1 cellular context compared by ENCODE assay signal in the genomic region with DNA sequence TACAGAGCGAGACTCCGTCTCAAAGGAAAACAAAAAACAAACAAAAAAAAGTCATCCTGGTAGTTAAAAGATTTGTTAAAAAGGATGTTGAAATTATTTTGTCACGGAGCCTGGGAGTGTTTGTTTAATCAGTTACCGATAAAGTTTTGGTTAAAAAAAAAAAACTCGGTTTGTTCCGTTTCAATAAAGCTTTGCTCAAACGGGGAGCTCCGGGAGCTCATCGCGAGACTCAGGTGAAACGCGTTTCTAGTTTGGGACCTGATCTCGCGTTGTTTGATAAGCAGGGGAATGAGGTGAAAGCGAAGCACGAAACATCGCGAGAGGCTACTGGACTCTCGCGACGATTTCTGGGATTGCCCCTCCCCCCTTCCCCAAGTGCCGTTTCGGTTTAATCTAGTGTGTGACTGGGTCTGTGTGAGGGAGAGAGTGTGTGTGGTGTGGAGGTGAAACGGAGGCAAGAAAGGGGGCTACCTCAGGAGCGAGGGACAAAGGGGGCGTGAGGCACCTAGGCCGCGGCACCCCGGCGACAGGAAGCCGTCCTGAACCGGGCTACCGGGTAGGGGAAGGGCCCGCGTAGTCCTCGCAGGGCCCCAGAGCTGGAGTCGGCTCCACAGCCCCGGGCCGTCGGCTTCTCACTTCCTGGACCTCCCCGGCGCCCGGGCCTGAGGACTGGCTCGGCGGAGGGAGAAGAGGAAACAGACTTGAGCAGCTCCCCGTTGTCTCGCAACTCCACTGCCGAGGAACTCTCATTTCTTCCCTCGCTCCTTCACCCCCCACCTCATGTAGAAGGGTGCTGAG.
TF ChIP-seq lines count a peak whose summit lies in the region.

A gene (plus strand): TSS at position 374 of the 798 bp plus-strand sequence. CDS start 586 bp downstream, outside the sequence.

TF ChIP-seq in A549, 52 proteins besides CTCF, POLR2A, EP300 and RAD21 (continued from another document):
- TF ChIP-seq CEBPB (IDR thresholded peaks at IDR 0.05) (peak in 1 of 2 experiments; percentile 74; a peak in 1 of 4 replicates), KDM1A (IDR thresholded peaks at IDR 0.05; ENCODE audit: low read depth) (no peak), NFE2L2 (conservative IDR thresholded peaks at IDR 0.05; ENCODE audit: low read length) (no peak), SMC3 (IDR thresholded peaks at IDR 0.05) (no peak), MAFK (IDR thresholded peaks at IDR 0.05; ENCODE audit: partially characterized antibody) (no peak), MYC (IDR thresholded peaks at IDR 0.05; ENCODE audit: borderline replicate concordance, low read length) (peak; percentile 75; the same call in 1 of the 2 replicates), KDM5A (IDR thresholded peaks at IDR 0.05) (peak; percentile 56), NPAS2 (CRISPR knock-in tag; IDR thresholded peaks at IDR 0.05; ENCODE audit: borderline replicate concordance) (no peak), JUN (IDR thresholded peaks at IDR 0.05) (peak; percentile 90 to 94), TFCP2L1 (CRISPR knock-in tag; IDR thresholded peaks at IDR 0.05) (peak; percentile 96), HOXA7 (CRISPR knock-in tag; IDR thresholded peaks at IDR 0.05) (peak; percentile 90), ZSCAN20 (CRISPR knock-in tag; IDR thresholded peaks at IDR 0.05) (no peak), CBX2 (IDR thresholded peaks at IDR 0.05; ENCODE audit: borderline replicate concordance, low read depth) (no peak), FOXS1 (CRISPR knock-in tag; IDR thresholded peaks at IDR 0.05) (no peak), ZNF302 (CRISPR knock-in tag; IDR thresholded peaks at IDR 0.05) (no peak), RFX5 (IDR thresholded peaks at IDR 0.05) (no peak; the same call in 1 of the 2 replicates), EHF (CRISPR knock-in tag; IDR thresholded peaks at IDR 0.05) (no peak), NR3C1 (IDR thresholded peaks at IDR 0.05) (no peak), JUNB (IDR thresholded peaks at IDR 0.05) (no peak), HOXB5 (CRISPR knock-in tag; IDR thresholded peaks at IDR 0.05) (peak; percentile 61; the same call in 1 of the 2 replicates), RCOR1 (IDR thresholded peaks at IDR 0.05; ENCODE audit: low read depth, low read length) (no peak), FOSB (CRISPR knock-in tag; IDR thresholded peaks at IDR 0.05) (peak; percentile 95), GATA3 (IDR thresholded peaks at IDR 0.05; ENCODE audit: borderline replicate concordance) (peak; percentile 99), MAZ (IDR thresholded peaks at IDR 0.05; ENCODE audit: borderline replicate concordance, low read depth, low read length) (peak; percentile 31; the same call in 1 of the 2 replicates), TP53 (CRISPR knock-in tag; IDR thresholded peaks at IDR 0.05) (peak; percentile 97), HEYL (CRISPR knock-in tag; IDR thresholded peaks at IDR 0.05) (no peak), CHD2 (IDR thresholded peaks at IDR 0.05; ENCODE audit: low read length, partially characterized antibody) (peak; percentile 100)
- TF ChIP-seq, protein P1, sequence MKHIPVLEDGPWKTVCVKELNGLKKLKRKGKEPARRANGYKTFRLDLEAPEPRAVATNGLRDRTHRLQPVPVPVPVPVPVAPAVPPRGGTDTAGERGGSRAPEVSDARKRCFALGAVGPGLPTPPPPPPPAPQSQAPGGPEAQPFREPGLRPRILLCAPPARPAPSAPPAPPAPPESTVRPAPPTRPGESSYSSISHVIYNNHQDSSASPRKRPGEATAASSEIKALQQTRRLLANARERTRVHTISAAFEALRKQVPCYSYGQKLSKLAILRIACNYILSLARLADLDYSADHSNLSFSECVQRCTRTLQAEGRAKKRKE (CRISPR knock-in tag; IDR thresholded peaks at IDR 0.05; ENCODE audit: low read depth): no peak
- TF ChIP-seq, protein P2, sequence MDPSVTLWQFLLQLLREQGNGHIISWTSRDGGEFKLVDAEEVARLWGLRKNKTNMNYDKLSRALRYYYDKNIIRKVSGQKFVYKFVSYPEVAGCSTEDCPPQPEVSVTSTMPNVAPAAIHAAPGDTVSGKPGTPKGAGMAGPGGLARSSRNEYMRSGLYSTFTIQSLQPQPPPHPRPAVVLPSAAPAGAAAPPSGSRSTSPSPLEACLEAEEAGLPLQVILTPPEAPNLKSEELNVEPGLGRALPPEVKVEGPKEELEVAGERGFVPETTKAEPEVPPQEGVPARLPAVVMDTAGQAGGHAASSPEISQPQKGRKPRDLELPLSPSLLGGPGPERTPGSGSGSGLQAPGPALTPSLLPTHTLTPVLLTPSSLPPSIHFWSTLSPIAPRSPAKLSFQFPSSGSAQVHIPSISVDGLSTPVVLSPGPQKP (IDR thresholded peaks at IDR 0.05; ENCODE audit: low read depth, low read length): no peak
- TF ChIP-seq, protein P3, sequence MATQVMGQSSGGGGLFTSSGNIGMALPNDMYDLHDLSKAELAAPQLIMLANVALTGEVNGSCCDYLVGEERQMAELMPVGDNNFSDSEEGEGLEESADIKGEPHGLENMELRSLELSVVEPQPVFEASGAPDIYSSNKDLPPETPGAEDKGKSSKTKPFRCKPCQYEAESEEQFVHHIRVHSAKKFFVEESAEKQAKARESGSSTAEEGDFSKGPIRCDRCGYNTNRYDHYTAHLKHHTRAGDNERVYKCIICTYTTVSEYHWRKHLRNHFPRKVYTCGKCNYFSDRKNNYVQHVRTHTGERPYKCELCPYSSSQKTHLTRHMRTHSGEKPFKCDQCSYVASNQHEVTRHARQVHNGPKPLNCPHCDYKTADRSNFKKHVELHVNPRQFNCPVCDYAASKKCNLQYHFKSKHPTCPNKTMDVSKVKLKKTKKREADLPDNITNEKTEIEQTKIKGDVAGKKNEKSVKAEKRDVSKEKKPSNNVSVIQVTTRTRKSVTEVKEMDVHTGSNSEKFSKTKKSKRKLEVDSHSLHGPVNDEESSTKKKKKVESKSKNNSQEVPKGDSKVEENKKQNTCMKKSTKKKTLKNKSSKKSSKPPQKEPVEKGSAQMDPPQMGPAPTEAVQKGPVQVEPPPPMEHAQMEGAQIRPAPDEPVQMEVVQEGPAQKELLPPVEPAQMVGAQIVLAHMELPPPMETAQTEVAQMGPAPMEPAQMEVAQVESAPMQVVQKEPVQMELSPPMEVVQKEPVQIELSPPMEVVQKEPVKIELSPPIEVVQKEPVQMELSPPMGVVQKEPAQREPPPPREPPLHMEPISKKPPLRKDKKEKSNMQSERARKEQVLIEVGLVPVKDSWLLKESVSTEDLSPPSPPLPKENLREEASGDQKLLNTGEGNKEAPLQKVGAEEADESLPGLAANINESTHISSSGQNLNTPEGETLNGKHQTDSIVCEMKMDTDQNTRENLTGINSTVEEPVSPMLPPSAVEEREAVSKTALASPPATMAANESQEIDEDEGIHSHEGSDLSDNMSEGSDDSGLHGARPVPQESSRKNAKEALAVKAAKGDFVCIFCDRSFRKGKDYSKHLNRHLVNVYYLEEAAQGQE (IDR thresholded peaks at IDR 0.05): peak; percentile 100
- TF ChIP-seq, protein P4, sequence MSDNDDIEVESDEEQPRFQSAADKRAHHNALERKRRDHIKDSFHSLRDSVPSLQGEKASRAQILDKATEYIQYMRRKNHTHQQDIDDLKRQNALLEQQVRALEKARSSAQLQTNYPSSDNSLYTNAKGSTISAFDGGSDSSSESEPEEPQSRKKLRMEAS (IDR thresholded peaks at IDR 0.05): peak; percentile 77
- TF ChIP-seq, protein P5, sequence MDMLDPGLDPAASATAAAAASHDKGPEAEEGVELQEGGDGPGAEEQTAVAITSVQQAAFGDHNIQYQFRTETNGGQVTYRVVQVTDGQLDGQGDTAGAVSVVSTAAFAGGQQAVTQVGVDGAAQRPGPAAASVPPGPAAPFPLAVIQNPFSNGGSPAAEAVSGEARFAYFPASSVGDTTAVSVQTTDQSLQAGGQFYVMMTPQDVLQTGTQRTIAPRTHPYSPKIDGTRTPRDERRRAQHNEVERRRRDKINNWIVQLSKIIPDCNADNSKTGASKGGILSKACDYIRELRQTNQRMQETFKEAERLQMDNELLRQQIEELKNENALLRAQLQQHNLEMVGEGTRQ (IDR thresholded peaks at IDR 0.05): no peak; the same call in 1 of the 2 replicates
